22 cellular contexts compared by ENCODE assay signal in genomic region chr7:156554488-156554887, GRCh38.
"Had no signal": no experiment of that assay in that cellular context is flagged by ENCODE, and none has a peak within 500 bp of the region (broad histone marks: within the 10 kb centered on the region; RNA-seq: fewer than 3 reads in every experiment).

No MANE protein-coding gene starts in this region.

- H3K9me3 Mint-ChIP-seq: activated CD4-positive, alpha-beta T cell treated with anti-CD3 and anti-CD28 coated beads, Interleukin-2, amount 10 ng/mL, durations not matched to agents 7 days and 5 days; activated T-helper 1 cell treated with anti-CD3 and anti-CD28 coated beads, Interleukin-12 subunit alpha, Interleukin-12 subunit beta, Interleukin-2, Interleukin-4 antibody, amounts not matched to agents 30 ng/mL and 10 ng/mL and 1 ng/mL, durations not matched to agents 14 hours and 24 hours and 36 hours; endodermal cell; natural killer cell treated with Interleukin-12 subunit alpha and Interleukin-12 subunit beta and Interleukin-15 and Interleukin-18, amount 100 ng/mL, for 72 hours; type B pancreatic cell had no signal

- FAIRE-seq: islet of Langerhans had no signal

- H3K27me3 ChIP-seq: body of pancreas, cardiac muscle cell, heart left ventricle, vagina had no signal

- H3K27ac Mint-ChIP-seq: activated CD4-positive, alpha-beta T cell treated with anti-CD3 and anti-CD28 coated beads, Interleukin-2, amount 10 ng/mL, durations not matched to agents 7 days and 5 days; activated CD8-positive, alpha-beta T cell treated with anti-CD3 and anti-CD28 coated beads, Interleukin-2, amount 10 ng/mL, durations not matched to agents 7 days and 5 days; activated T-helper 1 cell treated with anti-CD3 and anti-CD28 coated beads, Interleukin-12 subunit alpha, Interleukin-12 subunit beta, Interleukin-2, Interleukin-4 antibody, amounts not matched to agents 30 ng/mL and 10 ng/mL and 1 ng/mL, durations not matched to agents 14 hours and 24 hours and 36 hours; endodermal cell; natural killer cell treated with Interleukin-12 subunit alpha and Interleukin-12 subunit beta and Interleukin-15 and Interleukin-18, amount 100 ng/mL, for 72 hours; progenitor cell of endocrine pancreas; type B pancreatic cell had no signal

- H3K4me3 ChIP-seq: body of pancreas, cardiac muscle cell, heart left ventricle, thoracic aorta, vagina had no signal

- H3K4me3 Mint-ChIP-seq: activated CD4-positive, alpha-beta T cell treated with anti-CD3 and anti-CD28 coated beads, Interleukin-2, amount 10 ng/mL, durations not matched to agents 7 days and 5 days; activated CD8-positive, alpha-beta T cell treated with anti-CD3 and anti-CD28 coated beads, Interleukin-2, amount 10 ng/mL, durations not matched to agents 7 days and 5 days; activated T-helper 1 cell treated with anti-CD3 and anti-CD28 coated beads, Interleukin-12 subunit alpha, Interleukin-12 subunit beta, Interleukin-2, Interleukin-4 antibody, amounts not matched to agents 30 ng/mL and 10 ng/mL and 1 ng/mL, durations not matched to agents 14 hours and 24 hours and 36 hours; endodermal cell; natural killer cell treated with Interleukin-12 subunit alpha and Interleukin-12 subunit beta and Interleukin-15 and Interleukin-18, amount 100 ng/mL, for 72 hours; type B pancreatic cell had no signal

- H3K36me3 ChIP-seq: cardiac muscle cell, heart left ventricle, thoracic aorta, vagina, WERI-Rb-1 had no signal

- H3K4me1 ChIP-seq: body of pancreas, heart left ventricle, vagina had no signal

- H3K36me3 Mint-ChIP-seq: natural killer cell treated with Interleukin-12 subunit alpha and Interleukin-12 subunit beta and Interleukin-15 and Interleukin-18, amount 100 ng/mL, for 72 hours; type B pancreatic cell had no signal

- H3K9me3 ChIP-seq: body of pancreas, thoracic aorta, vagina had no signal

- H3K4me1 Mint-ChIP-seq: activated CD4-positive, alpha-beta T cell treated with anti-CD3 and anti-CD28 coated beads, Interleukin-2, amount 10 ng/mL, durations not matched to agents 7 days and 5 days; endodermal cell had no signal

- H3K27ac ChIP-seq: body of pancreas, cardiac muscle cell, heart left ventricle, thoracic aorta, vagina, WERI-Rb-1 had no signal

- DNase-seq: activated CD4-positive, alpha-beta T cell treated with anti-CD3 and anti-CD28 coated beads, Interleukin-2, amount 10 ng/mL, durations not matched to agents 7 days and 5 days; activated CD4-positive, CD25-positive, alpha-beta regulatory T cell treated with anti-CD3 and anti-CD28 coated beads, Interleukin-2, amount 50 U/mL, for 72 hours; activated CD8-positive, alpha-beta T cell treated with anti-CD3 and anti-CD28 coated beads, Interleukin-2, amount 10 ng/mL, durations not matched to agents 7 days and 5 days; activated gamma-delta T cell; activated naive CD4-positive, alpha-beta T cell treated with anti-CD3 and anti-CD28 coated beads, Interleukin-2, amount 50 U/mL, for 16 hours; anterior cingulate cortex; body of pancreas; cortex of kidney; endodermal cell; heart left ventricle; left ventricle myocardium superior; stimulated activated CD4-positive, alpha-beta T cell treated with anti-CD3 and anti-CD28 coated beads, Interleukin-4, amount 100 ng/mL, for 24 hours; stimulated activated naive CD4-positive, alpha-beta T cell treated with Interleukin-2 at 50 U/mL for 16 hours; WERI-Rb-1 had no signal

- H3K27me3 Mint-ChIP-seq: progenitor cell of endocrine pancreas, type B pancreatic cell had no signal

- ATAC-seq: activated CD8-positive, alpha-beta T cell treated with anti-CD3 and anti-CD28 coated beads, Interleukin-2, amount 10 ng/mL, durations not matched to agents 7 days and 5 days; body of pancreas; heart left ventricle; left ventricle myocardium superior; natural killer cell treated with Interleukin-12 subunit alpha and Interleukin-12 subunit beta and Interleukin-15 and Interleukin-18, amount 100 ng/mL, for 72 hours had no signal
